Comparison of ENCODE assay signal across 8 cellular contexts in the genomic region with DNA sequence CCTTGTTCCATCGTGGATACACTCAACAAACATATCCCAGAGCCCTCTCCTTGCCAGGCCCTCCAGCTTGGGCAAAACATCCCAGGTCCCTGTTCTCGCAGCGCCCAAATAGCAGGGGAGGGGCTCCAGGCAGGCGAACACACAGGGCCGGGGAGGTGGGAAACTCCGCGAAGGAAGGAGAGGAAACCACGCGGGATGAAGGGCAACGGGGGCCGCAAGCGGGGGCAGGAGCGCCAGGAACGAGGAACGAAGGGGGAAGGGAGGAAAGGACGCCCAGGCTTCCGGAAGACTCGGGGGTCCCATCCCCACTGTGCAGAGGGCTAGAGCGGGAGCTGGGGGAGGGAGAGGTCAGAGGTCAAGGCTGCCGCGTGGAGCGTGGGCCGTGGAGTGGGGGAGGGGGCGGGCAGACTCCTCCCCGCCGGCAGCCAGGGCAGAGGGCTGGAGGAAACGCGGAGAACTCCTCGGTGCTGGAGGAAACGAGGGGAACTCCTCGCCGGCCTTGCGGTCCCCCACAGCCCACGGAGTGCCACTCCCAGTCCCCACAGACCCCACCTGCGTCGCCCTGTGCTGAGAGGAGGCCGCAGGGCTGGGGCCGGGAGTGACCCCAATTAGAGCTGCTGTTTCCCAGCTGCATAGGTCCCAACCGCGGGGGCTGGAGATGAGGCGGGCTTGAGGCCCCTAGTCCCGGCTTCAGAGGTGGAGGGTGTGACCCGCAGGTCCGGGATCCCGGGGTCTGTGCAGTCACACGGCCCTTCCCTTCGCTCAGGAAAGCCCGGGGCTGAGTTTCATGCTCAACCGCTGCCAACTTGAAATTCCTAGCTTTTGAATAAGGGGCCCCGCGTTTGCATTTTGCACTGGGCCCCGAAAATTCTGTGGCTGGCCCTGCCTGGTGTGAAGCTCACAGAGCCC. TPM values are rescaled to one million over a fixed set of nuclear protein-coding genes. Genes with fewer than 3 reads are reported as not detected.
DNase-seq lines count a peak whose midpoint lies in the region; ATAC-seq, FAIRE-seq and TF ChIP-seq lines count a peak whose summit lies in the region.

No MANE protein-coding gene starts in this region.

- no peak for TF ChIP-seq CTCF in right lobe of liver (IDR thresholded peaks at IDR 0.05)

- intact Hi-C loops in right lobe of liver (cut with DNase I), result loop anchor here in 1 of 2 donors (10.0 kb wide), 1 partner anchor 205 kb away; no protein-coding TSS in a partner anchor

- FAIRE-seq in GM12891 (lab: Jason Lieb, UNC), result peak; percentile 82

- peak overlapping the region; percentile 20 to 53 (median 32) for H3K4me3 ChIP-seq in right lobe of liver

- ATAC-seq in right lobe of liver (peak in 2 of 4 donors; percentile 4), HG03442 (IDR thresholded peaks at IDR 0.05; ENCODE audit: unreplicated experiment) (no peak), left lobe of liver (no peak)

- H3K9me3 ChIP-seq in right lobe of liver, result no peaks in the 10 kb centered on the region

- no peaks in the 10 kb centered on the region for H3K36me3 ChIP-seq in right lobe of liver

- no peaks in the 10 kb centered on the region for H3K27me3 ChIP-seq in right lobe of liver

- TF ChIP-seq POLR2A in GM12891 (IDR thresholded peaks at IDR 0.05; ENCODE audit: low read depth, low read length), result 0 out of 2 replicates have a peak, but pooled peaks have one; percentile 46
- TF ChIP-seq POLR2A in right lobe of liver (IDR thresholded peaks at IDR 0.05), result no peak

- peak overlapping the region in 2 of 3 donors; percentile 31 to 43 for H3K27ac ChIP-seq in right lobe of liver

- H3K4me1 ChIP-seq in right lobe of liver, result peaks cover 0 to 19% (median 0%) of the 10 kb centered on the region in 4 donors

- DNase-seq in GM12891 (ENCODE audit: insufficient read length, low spot score) (no peak), RPMI8226 (peak; percentile 41), right lobe of liver (peak in 2 of 3 donors; percentile 52 to 65), NCI-H2029 treated with DMSO at 0.1 percent for 48 hours (lab: John Stamatoyannopoulos, UW) (no peak), left lobe of liver (ENCODE audit: low spot score) (no peak)
- DNase-seq in activated naive CD8-positive, alpha-beta T cell treated with anti-CD3 and anti-CD28 coated beads, Interleukin-2, amount 50 U/mL, for 16 hours (ENCODE audit: low read depth, low spot score), result peak; percentile 36
- DNase-seq in stimulated activated CD8-positive, alpha-beta memory T cell treated with anti-CD3 and anti-CD28 coated beads, Interleukin-7, amount 100 ng/mL, for 48 hours (ENCODE audit: extremely low read depth in 1 of 2, low read depth in 1 of 2), result peak; percentile 54 to 60

- 24% methylated on average over 22 of the region's 52 CpGs for WGBS in right lobe of liver (ENCODE audit: insufficient coverage, low coverage, low lambda C conversion rate, missing lambda C conversion rate)

TF ChIP-seq in GM12891, 5 proteins besides CTCF, POLR2A, EP300 and RAD21:
- TF ChIP-seq PAX5 (IDR thresholded peaks at IDR 0.05; ENCODE audit: insufficient read depth, low read length, severe bottlenecking) (no peak), POU2F2 (IDR thresholded peaks at IDR 0.05; ENCODE audit: low read depth, low read length) (0 out of 2 replicates have a peak, but pooled peaks have one; percentile 23), TAF1 (IDR thresholded peaks at IDR 0.05; ENCODE audit: low read depth, low read length) (peak; percentile 79)

RNA-seq across cellular contexts. Expression of gene RBM38, which starts 1.2 kb away (rescaled TPM):
- 82.1 TPM for polyA plus RNA-seq in GM12891 (2012; ENCODE audit: low read depth, missing spikeins)
- total RNA-seq in right lobe of liver, result 10 to 100 TPM in 3 of 6 experiments, 1 to 10 TPM in 3; 3.9 to 16.9 (median 9.6) TPM
- total RNA-seq in left lobe of liver, result 6.0 TPM

RNA-seq across cellular contexts. Expression of gene RAE1, which starts 38.9 kb away (rescaled TPM):
- polyA plus RNA-seq in GM12891 (2012; ENCODE audit: low read depth, missing spikeins), result 29.3 TPM
- 10 to 100 TPM in 4 of 6 experiments, 1 to 10 TPM in 2; 8.6 to 22.1 (median 11.1) TPM for total RNA-seq in right lobe of liver
- total RNA-seq in left lobe of liver, result 9.0 TPM

Comparison
In these comparisons a context has a peak if more than half of its experiments do, and no peak if none do; other contexts are left out.
1. DNase-seq: peak in RPMI8226 (single experiment), activated naive CD8-positive, alpha-beta T cell treated with anti-CD3 and anti-CD28 coated beads, Interleukin-2, amount 50 U/mL, for 16 hours (single experiment), right lobe of liver (2 of 3) and stimulated activated CD8-positive, alpha-beta memory T cell treated with anti-CD3 and anti-CD28 coated beads, Interleukin-7, amount 100 ng/mL, for 48 hours (2 of 2); none in GM12891 (single experiment), NCI-H2029 treated with DMSO at 0.1 percent for 48 hours (single experiment) and left lobe of liver (single experiment).